Comparison of ENCODE assay signal across 1 cellular context in genomic region chr3:72887723-72888545, GRCh38.
TF ChIP-seq lines count a peak whose summit lies in the region.

A gene with protein sequence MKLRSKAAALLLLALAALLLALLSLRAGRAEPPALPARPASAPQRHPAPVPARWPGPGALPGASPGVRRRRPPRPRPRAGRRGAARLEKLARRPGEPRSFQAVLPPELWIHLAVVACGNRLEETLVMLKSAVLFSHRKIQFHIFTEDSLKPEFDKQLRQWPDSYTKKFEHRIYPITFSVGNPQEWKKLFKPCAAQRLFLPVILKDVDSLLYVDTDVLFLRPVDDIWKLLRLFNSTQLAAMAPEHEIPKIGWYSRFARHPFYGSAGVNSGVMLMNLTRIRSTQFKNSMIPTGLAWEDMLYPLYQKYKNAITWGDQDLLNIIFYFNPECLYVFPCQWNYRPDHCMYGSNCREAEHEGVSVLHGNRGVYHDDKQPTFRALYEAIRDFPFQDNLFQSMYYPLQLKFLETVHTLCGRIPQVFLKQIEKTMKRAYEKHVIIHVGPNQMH (plus strand): TSS chr3:72888046. CDS start chr3:72888234, 188 bp downstream.

TF ChIP-seq in H1, 55 proteins besides CTCF, POLR2A, EP300 and RAD21 (continued from another document):
- TF ChIP-seq, protein P1, sequence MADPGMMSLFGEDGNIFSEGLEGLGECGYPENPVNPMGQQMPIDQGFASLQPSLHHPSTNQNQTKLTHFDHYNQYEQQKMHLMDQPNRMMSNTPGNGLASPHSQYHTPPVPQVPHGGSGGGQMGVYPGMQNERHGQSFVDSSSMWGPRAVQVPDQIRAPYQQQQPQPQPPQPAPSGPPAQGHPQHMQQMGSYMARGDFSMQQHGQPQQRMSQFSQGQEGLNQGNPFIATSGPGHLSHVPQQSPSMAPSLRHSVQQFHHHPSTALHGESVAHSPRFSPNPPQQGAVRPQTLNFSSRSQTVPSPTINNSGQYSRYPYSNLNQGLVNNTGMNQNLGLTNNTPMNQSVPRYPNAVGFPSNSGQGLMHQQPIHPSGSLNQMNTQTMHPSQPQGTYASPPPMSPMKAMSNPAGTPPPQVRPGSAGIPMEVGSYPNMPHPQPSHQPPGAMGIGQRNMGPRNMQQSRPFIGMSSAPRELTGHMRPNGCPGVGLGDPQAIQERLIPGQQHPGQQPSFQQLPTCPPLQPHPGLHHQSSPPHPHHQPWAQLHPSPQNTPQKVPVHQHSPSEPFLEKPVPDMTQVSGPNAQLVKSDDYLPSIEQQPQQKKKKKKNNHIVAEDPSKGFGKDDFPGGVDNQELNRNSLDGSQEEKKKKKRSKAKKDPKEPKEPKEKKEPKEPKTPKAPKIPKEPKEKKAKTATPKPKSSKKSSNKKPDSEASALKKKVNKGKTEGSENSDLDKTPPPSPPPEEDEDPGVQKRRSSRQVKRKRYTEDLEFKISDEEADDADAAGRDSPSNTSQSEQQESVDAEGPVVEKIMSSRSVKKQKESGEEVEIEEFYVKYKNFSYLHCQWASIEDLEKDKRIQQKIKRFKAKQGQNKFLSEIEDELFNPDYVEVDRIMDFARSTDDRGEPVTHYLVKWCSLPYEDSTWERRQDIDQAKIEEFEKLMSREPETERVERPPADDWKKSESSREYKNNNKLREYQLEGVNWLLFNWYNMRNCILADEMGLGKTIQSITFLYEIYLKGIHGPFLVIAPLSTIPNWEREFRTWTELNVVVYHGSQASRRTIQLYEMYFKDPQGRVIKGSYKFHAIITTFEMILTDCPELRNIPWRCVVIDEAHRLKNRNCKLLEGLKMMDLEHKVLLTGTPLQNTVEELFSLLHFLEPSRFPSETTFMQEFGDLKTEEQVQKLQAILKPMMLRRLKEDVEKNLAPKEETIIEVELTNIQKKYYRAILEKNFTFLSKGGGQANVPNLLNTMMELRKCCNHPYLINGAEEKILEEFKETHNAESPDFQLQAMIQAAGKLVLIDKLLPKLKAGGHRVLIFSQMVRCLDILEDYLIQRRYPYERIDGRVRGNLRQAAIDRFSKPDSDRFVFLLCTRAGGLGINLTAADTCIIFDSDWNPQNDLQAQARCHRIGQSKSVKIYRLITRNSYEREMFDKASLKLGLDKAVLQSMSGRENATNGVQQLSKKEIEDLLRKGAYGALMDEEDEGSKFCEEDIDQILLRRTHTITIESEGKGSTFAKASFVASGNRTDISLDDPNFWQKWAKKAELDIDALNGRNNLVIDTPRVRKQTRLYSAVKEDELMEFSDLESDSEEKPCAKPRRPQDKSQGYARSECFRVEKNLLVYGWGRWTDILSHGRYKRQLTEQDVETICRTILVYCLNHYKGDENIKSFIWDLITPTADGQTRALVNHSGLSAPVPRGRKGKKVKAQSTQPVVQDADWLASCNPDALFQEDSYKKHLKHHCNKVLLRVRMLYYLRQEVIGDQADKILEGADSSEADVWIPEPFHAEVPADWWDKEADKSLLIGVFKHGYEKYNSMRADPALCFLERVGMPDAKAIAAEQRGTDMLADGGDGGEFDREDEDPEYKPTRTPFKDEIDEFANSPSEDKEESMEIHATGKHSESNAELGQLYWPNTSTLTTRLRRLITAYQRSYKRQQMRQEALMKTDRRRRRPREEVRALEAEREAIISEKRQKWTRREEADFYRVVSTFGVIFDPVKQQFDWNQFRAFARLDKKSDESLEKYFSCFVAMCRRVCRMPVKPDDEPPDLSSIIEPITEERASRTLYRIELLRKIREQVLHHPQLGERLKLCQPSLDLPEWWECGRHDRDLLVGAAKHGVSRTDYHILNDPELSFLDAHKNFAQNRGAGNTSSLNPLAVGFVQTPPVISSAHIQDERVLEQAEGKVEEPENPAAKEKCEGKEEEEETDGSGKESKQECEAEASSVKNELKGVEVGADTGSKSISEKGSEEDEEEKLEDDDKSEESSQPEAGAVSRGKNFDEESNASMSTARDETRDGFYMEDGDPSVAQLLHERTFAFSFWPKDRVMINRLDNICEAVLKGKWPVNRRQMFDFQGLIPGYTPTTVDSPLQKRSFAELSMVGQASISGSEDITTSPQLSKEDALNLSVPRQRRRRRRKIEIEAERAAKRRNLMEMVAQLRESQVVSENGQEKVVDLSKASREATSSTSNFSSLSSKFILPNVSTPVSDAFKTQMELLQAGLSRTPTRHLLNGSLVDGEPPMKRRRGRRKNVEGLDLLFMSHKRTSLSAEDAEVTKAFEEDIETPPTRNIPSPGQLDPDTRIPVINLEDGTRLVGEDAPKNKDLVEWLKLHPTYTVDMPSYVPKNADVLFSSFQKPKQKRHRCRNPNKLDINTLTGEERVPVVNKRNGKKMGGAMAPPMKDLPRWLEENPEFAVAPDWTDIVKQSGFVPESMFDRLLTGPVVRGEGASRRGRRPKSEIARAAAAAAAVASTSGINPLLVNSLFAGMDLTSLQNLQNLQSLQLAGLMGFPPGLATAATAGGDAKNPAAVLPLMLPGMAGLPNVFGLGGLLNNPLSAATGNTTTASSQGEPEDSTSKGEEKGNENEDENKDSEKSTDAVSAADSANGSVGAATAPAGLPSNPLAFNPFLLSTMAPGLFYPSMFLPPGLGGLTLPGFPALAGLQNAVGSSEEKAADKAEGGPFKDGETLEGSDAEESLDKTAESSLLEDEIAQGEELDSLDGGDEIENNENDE (IDR thresholded peaks at IDR 0.05; ENCODE audit: insufficient replicate concordance, low read length) = peak; percentile 99
- TF ChIP-seq BRCA1 (IDR thresholded peaks at IDR 0.05; ENCODE audit: low read depth, low read length) = no peak
- no peak for TF ChIP-seq ATF3 (IDR thresholded peaks at IDR 0.05; ENCODE audit: insufficient read depth, low read depth, low read length)
- TF ChIP-seq BACH1 (IDR thresholded peaks at IDR 0.05; ENCODE audit: low read length) = no peak
- no peak for TF ChIP-seq NRF1 (IDR thresholded peaks at IDR 0.05; ENCODE audit: low read depth, low read length)
- no peak for TF ChIP-seq NANOG (IDR thresholded peaks at IDR 0.05; ENCODE audit: insufficient read depth, low read depth, low read length, poor library complexity, severe bottlenecking)
- TF ChIP-seq SIN3A (conservative IDR thresholded peaks at IDR 0.05 in 1 of 2, IDR thresholded peaks at IDR 0.05 in 1 of 2; ENCODE audit: low read depth in 1 of 2, low read length in 2 of 2) = no peak
- TF ChIP-seq EZH2 (IDR thresholded peaks at IDR 0.05; ENCODE audit: low read depth, low read length, severe bottlenecking) = no peak
- TF ChIP-seq PHF8 (conservative IDR thresholded peaks at IDR 0.05; ENCODE audit: low read depth, low read length) = no peak
- TF ChIP-seq CHD2 (IDR thresholded peaks at IDR 0.05; ENCODE audit: low read length) = no peak
- TF ChIP-seq GABPA (IDR thresholded peaks at IDR 0.05; ENCODE audit: borderline replicate concordance, insufficient read depth, low read length) = no peak
- peak; percentile 36; the same call in 1 of the 2 replicates for TF ChIP-seq TAF1 (IDR thresholded peaks at IDR 0.05; ENCODE audit: low read depth, low read length)
- TF ChIP-seq CREB1 (IDR thresholded peaks at IDR 0.05) = no peak
- TF ChIP-seq KDM5A (IDR thresholded peaks at IDR 0.05; ENCODE audit: low read length) = no peak
- no peak for TF ChIP-seq SIRT6 (IDR thresholded peaks at IDR 0.05; ENCODE audit: low read length)
- TF ChIP-seq SP1 (IDR thresholded peaks at IDR 0.05; ENCODE audit: low read depth, low read length) = no peak
- TF ChIP-seq RNF2 (IDR thresholded peaks at IDR 0.05; ENCODE audit: borderline replicate concordance, low read depth, low read length, missing control alignments, poor library complexity, severe bottlenecking) = no peak
- TF ChIP-seq SIX5 (IDR thresholded peaks at IDR 0.05; ENCODE audit: low read depth, low read length) = no peak
- TF ChIP-seq CBX5 (IDR thresholded peaks at IDR 0.05; ENCODE audit: low read depth, low read length) = no peak
- TF ChIP-seq EGR1 (IDR thresholded peaks at IDR 0.05; ENCODE audit: borderline replicate concordance, low read depth, low read length) = no peak
- no peak for TF ChIP-seq RFX5 (IDR thresholded peaks at IDR 0.05; ENCODE audit: borderline replicate concordance, low read depth, low read length)
- no peak for TF ChIP-seq BCL11A (IDR thresholded peaks at IDR 0.05; ENCODE audit: low read depth in 2 of 2, low read length in 2 of 2)
- TF ChIP-seq, protein P2, sequence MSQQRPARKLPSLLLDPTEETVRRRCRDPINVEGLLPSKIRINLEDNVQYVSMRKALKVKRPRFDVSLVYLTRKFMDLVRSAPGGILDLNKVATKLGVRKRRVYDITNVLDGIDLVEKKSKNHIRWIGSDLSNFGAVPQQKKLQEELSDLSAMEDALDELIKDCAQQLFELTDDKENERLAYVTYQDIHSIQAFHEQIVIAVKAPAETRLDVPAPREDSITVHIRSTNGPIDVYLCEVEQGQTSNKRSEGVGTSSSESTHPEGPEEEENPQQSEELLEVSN (IDR thresholded peaks at IDR 0.05) = 0 out of 2 replicates have a peak, but pooled peaks have one; percentile 15
- no peak for TF ChIP-seq FOSL1 (IDR thresholded peaks at IDR 0.05; ENCODE audit: insufficient read depth, low read depth, low read length)
- TF ChIP-seq TBP (IDR thresholded peaks at IDR 0.05; ENCODE audit: low read depth, low read length) = no peak
- TF ChIP-seq SP4 (IDR thresholded peaks at IDR 0.05; ENCODE audit: low read length) = no peak
- no peak for TF ChIP-seq HDAC6 (IDR thresholded peaks at IDR 0.05; ENCODE audit: low read depth, low read length)
- TF ChIP-seq, protein P3, sequence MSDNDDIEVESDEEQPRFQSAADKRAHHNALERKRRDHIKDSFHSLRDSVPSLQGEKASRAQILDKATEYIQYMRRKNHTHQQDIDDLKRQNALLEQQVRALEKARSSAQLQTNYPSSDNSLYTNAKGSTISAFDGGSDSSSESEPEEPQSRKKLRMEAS (IDR thresholded peaks at IDR 0.05) = no peak
- TF ChIP-seq YY1 (IDR thresholded peaks at IDR 0.05; ENCODE audit: low read depth, low read length) = no peak
- no peak for TF ChIP-seq SP2 (IDR thresholded peaks at IDR 0.05; ENCODE audit: low read length)
- TF ChIP-seq, protein P4, sequence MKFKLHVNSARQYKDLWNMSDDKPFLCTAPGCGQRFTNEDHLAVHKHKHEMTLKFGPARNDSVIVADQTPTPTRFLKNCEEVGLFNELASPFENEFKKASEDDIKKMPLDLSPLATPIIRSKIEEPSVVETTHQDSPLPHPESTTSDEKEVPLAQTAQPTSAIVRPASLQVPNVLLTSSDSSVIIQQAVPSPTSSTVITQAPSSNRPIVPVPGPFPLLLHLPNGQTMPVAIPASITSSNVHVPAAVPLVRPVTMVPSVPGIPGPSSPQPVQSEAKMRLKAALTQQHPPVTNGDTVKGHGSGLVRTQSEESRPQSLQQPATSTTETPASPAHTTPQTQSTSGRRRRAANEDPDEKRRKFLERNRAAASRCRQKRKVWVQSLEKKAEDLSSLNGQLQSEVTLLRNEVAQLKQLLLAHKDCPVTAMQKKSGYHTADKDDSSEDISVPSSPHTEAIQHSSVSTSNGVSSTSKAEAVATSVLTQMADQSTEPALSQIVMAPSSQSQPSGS (IDR thresholded peaks at IDR 0.05; ENCODE audit: low read length) = no peak
- no peak for TF ChIP-seq SAP30 (IDR thresholded peaks at IDR 0.05; ENCODE audit: insufficient read depth, insufficient replicate concordance, low read length)
- TF ChIP-seq MAFK (IDR thresholded peaks at IDR 0.05; ENCODE audit: low read depth, low read length) = peak; percentile 84
- TF ChIP-seq ZNF274 (IDR thresholded peaks at IDR 0.05; ENCODE audit: borderline replicate concordance, extremely low read depth, low read length) = no peak
- TF ChIP-seq CEBPB (IDR thresholded peaks at IDR 0.05; ENCODE audit: low read depth, low read length) = no peak
- TF ChIP-seq, protein P5, sequence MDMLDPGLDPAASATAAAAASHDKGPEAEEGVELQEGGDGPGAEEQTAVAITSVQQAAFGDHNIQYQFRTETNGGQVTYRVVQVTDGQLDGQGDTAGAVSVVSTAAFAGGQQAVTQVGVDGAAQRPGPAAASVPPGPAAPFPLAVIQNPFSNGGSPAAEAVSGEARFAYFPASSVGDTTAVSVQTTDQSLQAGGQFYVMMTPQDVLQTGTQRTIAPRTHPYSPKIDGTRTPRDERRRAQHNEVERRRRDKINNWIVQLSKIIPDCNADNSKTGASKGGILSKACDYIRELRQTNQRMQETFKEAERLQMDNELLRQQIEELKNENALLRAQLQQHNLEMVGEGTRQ (IDR thresholded peaks at IDR 0.05; ENCODE audit: low read length) = no peak
- no peak for TF ChIP-seq POU5F1 (IDR thresholded peaks at IDR 0.05; ENCODE audit: low read depth, low read length)
- peak; percentile 40 for TF ChIP-seq KDM4A (IDR thresholded peaks at IDR 0.05; ENCODE audit: low read depth, low read length, severe bottlenecking)
TF ChIP-seq in H1: peak in this region for 5.
